In the genomic region with DNA sequence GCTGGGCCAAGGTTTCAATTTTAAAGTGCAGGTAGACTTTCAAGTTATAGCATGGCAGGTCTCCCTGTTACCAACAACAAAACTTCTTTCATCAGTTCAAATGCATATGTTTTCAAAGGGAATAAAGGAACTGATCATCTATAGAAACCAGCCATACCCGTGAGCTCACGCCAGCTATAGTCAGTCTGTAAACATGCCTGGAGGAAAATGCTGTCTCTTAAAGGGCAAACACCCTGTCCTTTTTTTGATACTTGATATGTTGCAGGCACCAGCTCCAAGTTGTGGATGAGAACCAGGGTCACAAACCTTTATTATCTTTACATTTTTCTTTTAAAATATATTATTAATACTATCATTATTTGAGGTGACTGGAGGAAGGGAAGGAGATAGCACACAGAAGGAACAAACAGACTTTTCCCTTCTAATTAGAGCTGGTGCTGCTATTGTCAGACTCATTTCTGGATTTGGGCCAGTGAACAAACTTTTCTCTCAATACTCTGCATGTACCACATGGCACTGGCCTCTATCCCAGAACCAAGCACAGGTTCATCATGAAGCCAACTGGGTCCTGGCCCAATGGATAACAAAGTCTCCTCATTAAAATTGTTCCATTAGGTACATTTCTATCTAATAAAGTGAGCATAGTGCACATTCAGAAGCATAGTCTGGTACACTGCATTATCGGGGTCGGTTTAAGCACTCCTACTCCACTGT, we compare ENCODE assay signal across 16 cellular contexts.
"Had no signal": no experiment of that assay in that cellular context is flagged by ENCODE, and none has a peak within 500 bp of the region (broad histone marks: within the 10 kb centered on the region; RNA-seq: fewer than 3 reads in every experiment).

No MANE protein-coding gene starts in this region.

- H3K9me3 ChIP-seq: adrenal gland, esophagus squamous epithelium, ovary had no signal

- H3K36me3 ChIP-seq: adrenal gland, esophagus squamous epithelium, ovary, WERI-Rb-1 had no signal

- H3K4me3 ChIP-seq: adrenal gland, esophagus squamous epithelium, lung, ovary had no signal

- ATAC-seq: stimulated activated naive CD8-positive, alpha-beta T cell treated with anti-CD3 and anti-CD28 coated beads, Interleukin-15, Interleukin-2, amounts not matched to agents 100 U/mL and 50 U/mL, for 24 hours; T-helper 17 cell had no signal

- H3K4me1 ChIP-seq: adrenal gland, esophagus squamous epithelium had no signal

- H3K27ac ChIP-seq: adrenal gland, esophagus squamous epithelium, ovary, WERI-Rb-1 had no signal

- DNase-seq: activated CD4-positive, alpha-beta memory T cell treated with anti-CD3 and anti-CD28 coated beads, Interleukin-2, amount 10 ng/mL, durations not matched to agents 7 days and 5 days; activated effector memory CD4-positive, alpha-beta T cell treated with anti-CD3 and anti-CD28 coated beads, Interleukin-2, amount 50 U/mL, for 16 hours; activated T-cell treated with anti-CD3 and anti-CD28 coated beads, Interleukin-2, amount 50 U/mL, for 24 hours; cortex of kidney; effector CD4-positive, alpha-beta T cell; esophagus squamous epithelium; immature natural killer cell; ovary; small intestine; stimulated activated CD4-positive, alpha-beta T cell treated with anti-CD3 and anti-CD28 coated beads, Interleukin-4, amount 100 ng/mL, for 4 hours; stimulated activated CD8-positive, alpha-beta memory T cell treated with anti-CD3 and anti-CD28 coated beads, Interleukin-4, amount 100 ng/mL, for 48 hours; stimulated activated naive CD8-positive, alpha-beta T cell treated with anti-CD3 and anti-CD28 coated beads, Interleukin-15, Interleukin-2, amounts not matched to agents 100 U/mL and 50 U/mL, for 24 hours; T-helper 17 cell; WERI-Rb-1 had no signal

- H3K27me3 ChIP-seq: adrenal gland, esophagus squamous epithelium, ovary had no signal
